In the genomic region with DNA sequence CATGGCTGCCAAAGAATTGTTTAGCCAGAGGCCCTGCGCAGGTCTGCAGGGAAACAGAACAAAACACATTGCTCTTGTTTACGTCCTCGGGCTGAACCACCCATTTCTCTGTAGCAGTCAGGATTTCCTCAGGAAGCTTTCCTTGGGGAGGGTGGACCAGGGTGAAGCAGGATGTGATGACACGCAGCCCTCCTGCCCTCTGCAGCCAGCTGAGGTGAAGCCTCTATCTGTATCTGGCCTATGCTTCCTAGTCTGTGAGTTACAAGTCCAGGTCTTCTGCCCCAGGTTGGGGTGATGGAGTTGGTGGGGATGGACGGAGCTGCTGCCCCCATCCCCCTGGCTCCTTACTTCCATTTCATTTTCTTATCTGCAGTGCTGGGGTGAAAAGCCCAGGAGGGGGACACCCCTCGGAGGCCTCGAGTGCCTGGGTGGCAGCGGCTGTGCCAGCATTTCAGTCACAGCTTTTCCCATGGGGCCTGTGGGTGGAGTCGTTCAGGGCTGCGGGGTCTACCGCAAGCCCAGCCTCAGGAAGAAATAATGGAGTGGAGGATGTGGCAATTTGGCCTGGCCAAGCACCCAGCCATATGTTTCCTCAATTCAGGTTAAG, we compare ENCODE assay signal across 9 cellular contexts. TPM values are rescaled to one million over a fixed set of nuclear protein-coding genes. Genes with fewer than 3 reads are reported as not detected.
A peak's percentile ranks its signal among the peaks of the same experiment; 100 is the strongest.
DNase-seq lines count a peak whose midpoint lies in the region; ATAC-seq and TF ChIP-seq lines count a peak whose summit lies in the region.
"Had no signal": no experiment of that assay in that cellular context is flagged by ENCODE, and none has a peak within 500 bp of the region (broad histone marks: within the 10 kb centered on the region; RNA-seq: fewer than 3 reads in every experiment).

No MANE protein-coding gene starts in this region.

- H3K9me2 ChIP-seq in SK-N-SH: no peaks in the 10 kb centered on the region

- H3K4me2 ChIP-seq in SK-N-SH: peak overlapping the region; percentile 39

- H3K27me3 Mint-ChIP-seq in activated T-cell treated with anti-CD3 and anti-CD28 coated beads, Interleukin-2, amount 50 U/mL, for 4 hours (ENCODE audit: low read depth): peaks cover 33% of the 10 kb centered on the region

- DNase-seq in SK-N-SH (no peak), spleen (no peak), mesenteric fat pad (ENCODE audit: low spot score) (no peak), DMS153 (lab: John Stamatoyannopoulos, UW) (no peak)
- DNase-seq in activated T-cell treated with anti-CD3 and anti-CD28 coated beads, Interleukin-2, amount 50 U/mL, for 1 hour: no peak
- DNase-seq in activated T-cell treated with anti-CD3 and anti-CD28 coated beads, Interleukin-2, amount 50 U/mL, for 4 hours: no peak
- DNase-seq: retina had no signal

- H3K36me3 ChIP-seq in SK-N-SH (replicated peaks in 1 of 2; ENCODE audit: control insufficient read depth in 1 of 2, insufficient read depth in 2 of 2, low read length in 1 of 2): peaks cover 0 to 4% of the 10 kb centered on the region in 2 experiments
- no peaks in the 10 kb centered on the region for H3K36me3 ChIP-seq in gastroesophageal sphincter
- no peaks in the 10 kb centered on the region for H3K36me3 ChIP-seq in spleen

- no peaks in the 10 kb centered on the region for H3K9me3 Mint-ChIP-seq in activated T-cell treated with anti-CD3 and anti-CD28 coated beads, Interleukin-2, amount 50 U/mL, for 4 hours

- peaks cover 0 to 26% of the 10 kb centered on the region in 2 experiments; a peak in 2 of 4 replicates for H3K4me1 ChIP-seq in SK-N-SH (ENCODE audit: control insufficient read depth in 1 of 2, insufficient read depth in 2 of 2, low read depth in 1 of 2, low read length in 1 of 2)
- H3K4me1 ChIP-seq in gastroesophageal sphincter: peaks cover 0 to 64% (median 25%) of the 10 kb centered on the region in 3 donors
- H3K4me1 ChIP-seq in spleen: peaks cover 0 to 67% (median 26%) of the 10 kb centered on the region in 6 donors

- no peaks in the 10 kb centered on the region for H3K27me3 ChIP-seq in SK-N-SH (ENCODE audit: insufficient read depth)
- H3K27me3 ChIP-seq in gastroesophageal sphincter: no peaks in the 10 kb centered on the region
- H3K27me3 ChIP-seq in spleen (replicated peaks in 1 of 7): peaks cover 0 to 18% (median 0%) of the 10 kb centered on the region in 7 donors

- ATAC-seq in GM21825 (IDR thresholded peaks at IDR 0.05; ENCODE audit: unreplicated experiment) (peak; percentile 61), gastroesophageal sphincter (peak; percentile 85)
- ATAC-seq in activated T-cell treated with anti-CD3 and anti-CD28 coated beads, Interleukin-2, amount 50 U/mL, for 4 hours: no peak

- TF ChIP-seq EP300 in SK-N-SH (IDR thresholded peaks at IDR 0.05; ENCODE audit: borderline replicate concordance in 1 of 2, low read depth in 1 of 2, low read length in 1 of 2) (no peak), gastroesophageal sphincter (IDR thresholded peaks at IDR 0.05) (no peak)

- TF ChIP-seq POLR2A in gastroesophageal sphincter (IDR thresholded peaks at IDR 0.05): no peak
- TF ChIP-seq POLR2A in spleen (IDR thresholded peaks at IDR 0.05): no peak

- intact Hi-C loops in spleen (cut with DNase I; ENCODE audit: low total_unique reads): no loop called here

- 27% methylated on average over 10 of the region's 11 CpGs for WGBS in SK-N-SH (ENCODE audit: low lambda C conversion rate)
- 30% methylated on average over 2 of the region's 11 CpGs; no CpG with 5 or more reads in 1 of the 2 donors for WGBS in gastroesophageal sphincter (ENCODE audit: low coverage in 1 of 2), 2 donors
- 7 to 36% (median 12%) methylated on average over 11 of the region's 11 CpGs for WGBS in spleen, 5 donors

- TF ChIP-seq RAD21 in SK-N-SH (IDR thresholded peaks at IDR 0.05; ENCODE audit: low read length): no peak

- H3F3A ChIP-seq in SK-N-SH (replicated peaks; ENCODE audit: insufficient read depth): peaks cover 34% of the 10 kb centered on the region

- peak overlapping the region in 1 of 2 experiments; percentile 92; a peak in 2 of 4 replicates for H3K27ac ChIP-seq in SK-N-SH (ENCODE audit: low read depth in 2 of 2, low read length in 1 of 2)
- peak overlapping the region; percentile 22 to 70 (median 65) for H3K27ac ChIP-seq in gastroesophageal sphincter
- peak overlapping the region in 7 of 8 donors; percentile 51 to 84 (median 77) for H3K27ac ChIP-seq in spleen

- H3K4me1 Mint-ChIP-seq in activated T-cell treated with anti-CD3 and anti-CD28 coated beads, Interleukin-2, amount 50 U/mL, for 4 hours (ENCODE audit: low read depth): peaks cover 7% of the 10 kb centered on the region

- no peaks in the 10 kb centered on the region for H3K36me3 Mint-ChIP-seq in activated T-cell treated with anti-CD3 and anti-CD28 coated beads, Interleukin-2, amount 50 U/mL, for 4 hours (ENCODE audit: insufficient read depth)

- H3K79me2 ChIP-seq in SK-N-SH (ENCODE audit: insufficient read depth): peaks cover 90% of the 10 kb centered on the region

- POLR2A ChIA-PET in SK-N-SH (lab: Yijun Ruan, JAX): no interaction called here

- H3K4me3 Mint-ChIP-seq in activated T-cell treated with anti-CD3 and anti-CD28 coated beads, Interleukin-2, amount 50 U/mL, for 4 hours: no peak overlapping the region

- no peak overlapping the region for H3K4me3 ChIP-seq in SK-N-SH (ENCODE audit: low read depth in 2 of 2, low read length in 1 of 2)
- H3K4me3 ChIP-seq in gastroesophageal sphincter: no peak overlapping the region
- H3K4me3 ChIP-seq in spleen: no peak overlapping the region

- H3K9me3 ChIP-seq in SK-N-SH (no peaks in the 10 kb centered on the region), gastroesophageal sphincter (no peaks in the 10 kb centered on the region), spleen (no peaks in the 10 kb centered on the region)

- TF ChIP-seq CTCF in SK-N-SH (IDR thresholded peaks at IDR 0.05) (no peak), gastroesophageal sphincter (IDR thresholded peaks at IDR 0.05) (no peak), spleen (IDR thresholded peaks at IDR 0.05 in 8 of 11, conservative IDR thresholded peaks at IDR 0.05 in 3 of 11) (no peak)

- no peak overlapping the region for H2AFZ ChIP-seq in SK-N-SH (ENCODE audit: low read depth)

- peak overlapping the region; percentile 59; the same call in 1 of the 2 replicates for H3K9ac ChIP-seq in SK-N-SH

- CTCF ChIA-PET in SK-N-SH (lab: Yijun Ruan, JAX): no interaction called here

- no peaks in the 10 kb centered on the region for H4K20me1 ChIP-seq in SK-N-SH (ENCODE audit: insufficient read depth)

TF ChIP-seq in SK-N-SH, 30 proteins besides CTCF, POLR2A, EP300 and RAD21:
- TF ChIP-seq NRF1 (IDR thresholded peaks at IDR 0.05; ENCODE audit: low read depth, low read length) (peak; percentile 40; the same call in 1 of the 2 replicates), ELF1 (IDR thresholded peaks at IDR 0.05) (no peak), GABPA (IDR thresholded peaks at IDR 0.05; ENCODE audit: low read depth) (peak; percentile 45; the same call in 1 of the 2 replicates)
- TF ChIP-seq, protein P1, sequence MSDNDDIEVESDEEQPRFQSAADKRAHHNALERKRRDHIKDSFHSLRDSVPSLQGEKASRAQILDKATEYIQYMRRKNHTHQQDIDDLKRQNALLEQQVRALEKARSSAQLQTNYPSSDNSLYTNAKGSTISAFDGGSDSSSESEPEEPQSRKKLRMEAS (IDR thresholded peaks at IDR 0.05; ENCODE audit: low read depth): peak; percentile 56

RNA-seq across cellular contexts. Expression of a gene that starts 24.9 kb away (rescaled TPM):
- 15.5 and 19.8 TPM in 2 replicates for polyA plus RNA-seq in SK-N-SH (2012; rRNA removed)
- polyA plus RNA-seq in SK-N-SH (2012; cell fraction: cytosol; rRNA removed): 15.9 and 17.7 TPM in 2 replicates
- 30.4 and 40.1 TPM in 2 replicates for polyA plus RNA-seq in SK-N-SH (2012; cell fraction: nucleus; rRNA removed)
- 10 to 100 TPM; 48.9 to 78.9 (median 64.6) TPM for total RNA-seq in gastroesophageal sphincter
- total RNA-seq in spleen: 100 to 1,000 TPM in 1 of 7 donors, 10 to 100 TPM in 6; 44.9 to 103 (median 65.7) TPM
- 1 to 10 TPM; 3.9 to 7.7 (median 4.5) TPM for polyA plus RNA-seq in spleen
- 143 TPM for total RNA-seq in mesenteric fat pad
- total RNA-seq in activated T-cell treated with anti-CD3 and anti-CD28 coated beads, Interleukin-2, amount 50 U/mL, for 4 hours: under 1 TPM; 0.30 to 0.58 (median 0.46) TPM

Comparison
In these comparisons a context has a peak if more than half of its experiments do, and no peak if none do; other contexts are left out.
1. ATAC-seq: peak in GM21825 (single experiment) and gastroesophageal sphincter (single experiment); none in activated T-cell treated with anti-CD3 and anti-CD28 coated beads, Interleukin-2, amount 50 U/mL, for 4 hours (0 of 2).
2. RNA of a gene that starts 24.9 kb away (total RNA-seq): 143 TPM in mesenteric fat pad (single experiment), 48.9 to 78.9 TPM in gastroesophageal sphincter and 44.9 to 103 TPM in spleen; 0.30 to 0.58 TPM in activated T-cell treated with anti-CD3 and anti-CD28 coated beads, Interleukin-2, amount 50 U/mL, for 4 hours; every median in the first group is over 10 times any median in the second.